27 cellular contexts compared by ENCODE assay signal in genomic region chr11:120088056-120088455, GRCh38. TPM values are rescaled to one million over a fixed set of nuclear protein-coding genes. Genes with fewer than 3 reads are reported as not detected.
"Had no signal": no experiment of that assay in that cellular context is flagged by ENCODE, and none has a peak within 500 bp of the region (broad histone marks: within the 10 kb centered on the region; RNA-seq: fewer than 3 reads in every experiment).

No MANE protein-coding gene starts in this region.

- H3K4me3 Mint-ChIP-seq: immature natural killer cell; naive thymus-derived CD8-positive, alpha-beta T cell had no signal

- H3K27me3 ChIP-seq: pancreas, right lobe of liver, stomach, tibial nerve, upper lobe of left lung, vagina had no signal

- H3K4me3 ChIP-seq: lower lobe of right lung, pancreas, right lobe of liver, smooth muscle cell, stomach, thoracic aorta, tibial nerve, upper lobe of left lung, vagina had no signal

- H3K36me3 ChIP-seq: lower lobe of right lung, neutrophil, pancreas, right lobe of liver, stomach, thoracic aorta, tibial nerve, upper lobe of left lung, vagina had no signal

- ATAC-seq: lower lobe of right lung; naive thymus-derived CD8-positive, alpha-beta T cell; pancreas; right lobe of liver had no signal

- DNase-seq: cortex of kidney; effector CD4-positive, alpha-beta T cell; hypothalamus; immature natural killer cell; islet precursor cell; kidney glomerular epithelial cell; left ventricle myocardium superior; lower lobe of right lung; naive thymus-derived CD8-positive, alpha-beta T cell; pancreas; right lobe of liver; stimulated activated CD4-positive, alpha-beta T cell treated with anti-CD3 and anti-CD28 coated beads, Interleukin-12 subunit alpha, Interleukin-12 subunit beta, amount 100 ng/mL, for 4 hours; stimulated activated CD4-positive, alpha-beta T cell treated with anti-CD3 and anti-CD28 coated beads, Interleukin-1b, Interleukin-23, amount 100 ng/mL, for 48 hours; stimulated activated CD4-positive, alpha-beta T cell treated with anti-CD3 and anti-CD28 coated beads, Interleukin-4, amount 100 ng/mL, for 1 hour; stimulated activated CD8-positive, alpha-beta memory T cell treated with anti-CD3 and anti-CD28 coated beads, Interleukin-4, amount 100 ng/mL, for 48 hours; stimulated activated naive CD4-positive, alpha-beta T cell treated with Interleukin-2 at 50 U/mL for 16 hours; stomach; upper lobe of left lung had no signal

- H3K9me3 ChIP-seq: lower lobe of right lung, neutrophil, pancreas, right lobe of liver, stomach, thoracic aorta, tibial nerve, upper lobe of left lung, vagina had no signal

- H3K4me2 ChIP-seq: smooth muscle cell had no signal

- H3K4me1 ChIP-seq: lower lobe of right lung, right lobe of liver, upper lobe of left lung had no signal

- H3K27ac Mint-ChIP-seq: immature natural killer cell; naive thymus-derived CD8-positive, alpha-beta T cell; progenitor cell of endocrine pancreas had no signal

- H3K36me3 Mint-ChIP-seq: naive thymus-derived CD8-positive, alpha-beta T cell had no signal

- H3K27ac ChIP-seq: lower lobe of right lung, neutrophil, right lobe of liver, stomach, upper lobe of left lung, vagina had no signal

- H3K4me1 Mint-ChIP-seq: immature natural killer cell; naive thymus-derived CD8-positive, alpha-beta T cell had no signal

RNA-seq across cellular contexts. Expression of gene TRIM29, which starts 49.9 kb away (rescaled TPM):
- total RNA-seq: dermis microvascular lymphatic vessel endothelial cell; frontal cortex; myocyte; naive thymus-derived CD8-positive, alpha-beta T cell; progenitor cell of endocrine pancreas had no signal
- polyA plus RNA-seq: immature natural killer cell; naive thymus-derived CD8-positive, alpha-beta T cell had no signal
